In genomic region chr5:39414429-39414828, GRCh38 we compare ENCODE assay signal across 19 cellular contexts. TPM values are rescaled to one million over a fixed set of nuclear protein-coding genes. Genes with fewer than 3 reads are reported as not detected.
A peak's percentile ranks its signal among the peaks of the same experiment; 100 is the strongest.
DNase-seq lines count a peak whose midpoint lies in the region; ATAC-seq and TF ChIP-seq lines count a peak whose summit lies in the region.
"Had no signal": no experiment of that assay in that cellular context is flagged by ENCODE, and none has a peak within 500 bp of the region (broad histone marks: within the 10 kb centered on the region; RNA-seq: fewer than 3 reads in every experiment).

No MANE protein-coding gene starts in this region.

- peaks cover 15% of the 10 kb centered on the region for H3K4me1 Mint-ChIP-seq in MCF 10A (ENCODE audit: insufficient read depth, unreplicated experiment)
- H3K4me1 Mint-ChIP-seq: CD4-positive, CD25-positive, alpha-beta regulatory T cell; CD8-positive, alpha-beta memory T cell had no signal

- no peaks in the 10 kb centered on the region for H3K36me3 Mint-ChIP-seq in MCF 10A (ENCODE audit: insufficient read depth, unreplicated experiment)
- H3K36me3 Mint-ChIP-seq: CD4-positive, CD25-positive, alpha-beta regulatory T cell; CD8-positive, alpha-beta memory T cell had no signal

- H3K18ac ChIP-seq in mesenchymal stem cell (ENCODE audit: low read depth in 1 of 2, low read length in 2 of 2), result no peak overlapping the region

- H3K23ac ChIP-seq in mesenchymal stem cell (ENCODE audit: low read length in 2 of 2), result no peak overlapping the region

- no peak overlapping the region for H3K27ac Mint-ChIP-seq in MCF 10A (ENCODE audit: low read depth, unreplicated experiment)
- H3K27ac Mint-ChIP-seq: CD4-positive, CD25-positive, alpha-beta regulatory T cell; CD8-positive, alpha-beta memory T cell; H9 had no signal

- peak overlapping the region; percentile 20 for H3K9ac ChIP-seq in mesenchymal stem cell (ENCODE audit: low read length)

- H3K4ac ChIP-seq in mesenchymal stem cell (ENCODE audit: low read depth in 1 of 2, low read length in 2 of 2), result no peak overlapping the region

- no peak overlapping the region for H2BK12ac ChIP-seq in mesenchymal stem cell (ENCODE audit: low read length in 2 of 2)

- H3K36me3 ChIP-seq in breast epithelium, result no peaks in the 10 kb centered on the region
- peaks cover 0 to 5% of the 10 kb centered on the region in 2 donors for H3K36me3 ChIP-seq in adrenal gland (replicated peaks in 1 of 2)
- peaks cover 3 to 78% of the 10 kb centered on the region in 2 experiments for H3K36me3 ChIP-seq in mesenchymal stem cell (ENCODE audit: control insufficient read depth in 1 of 2, insufficient read depth in 2 of 2, low read depth in 1 of 2, low read length in 2 of 2)
- no peaks in the 10 kb centered on the region for H3K36me3 ChIP-seq in vagina
- H3K36me3 ChIP-seq: BE2C had no signal

- TF ChIP-seq CTCF in breast epithelium (IDR thresholded peaks at IDR 0.05), result no peak
- no peak for TF ChIP-seq CTCF in MCF 10A (IDR thresholded peaks at IDR 0.05; ENCODE audit: unreplicated experiment)
- no peak for TF ChIP-seq CTCF in adrenal gland (IDR thresholded peaks at IDR 0.05)
- TF ChIP-seq CTCF in vagina (IDR thresholded peaks at IDR 0.05), result no peak

- H3K79me1 ChIP-seq in mesenchymal stem cell (replicated peaks; ENCODE audit: low read length, poor library complexity, severe bottlenecking), result no peaks in the 10 kb centered on the region

- H3K4me3 ChIP-seq in breast epithelium (no peak overlapping the region), adrenal gland (no peak overlapping the region), mesenchymal stem cell (ENCODE audit: insufficient read depth in 1 of 2, low read depth in 1 of 2, low read length in 2 of 2) (peak overlapping the region in 1 of 2 experiments; percentile 4), vagina (no peak overlapping the region)
- H3K4me3 ChIP-seq: K562 had no signal

- ATAC-seq in GM21526 (IDR thresholded peaks at IDR 0.05; ENCODE audit: low FRiP score, unreplicated experiment) (no peak), HG02970 (IDR thresholded peaks at IDR 0.05; ENCODE audit: low FRiP score, unreplicated experiment) (no peak)
- ATAC-seq: K562 had no signal

- H3K27me3 ChIP-seq in breast epithelium (no peaks in the 10 kb centered on the region), adrenal gland (no peaks in the 10 kb centered on the region), mesenchymal stem cell (ENCODE audit: control insufficient read depth in 1 of 2, insufficient read depth in 1 of 2, low read length in 2 of 2) (no peaks in the 10 kb centered on the region), vagina (no peaks in the 10 kb centered on the region)
- H3K27me3 ChIP-seq: BE2C had no signal

- TF ChIP-seq POLR2A in breast epithelium (IDR thresholded peaks at IDR 0.05) (no peak), adrenal gland (IDR thresholded peaks at IDR 0.05) (no peak), vagina (IDR thresholded peaks at IDR 0.05) (no peak)

- intact Hi-C loops in breast epithelium (cut with DNase I; ENCODE audit: low total_unique reads) (no loop called here), MCF 10A (cut with micrococcal nuclease) (no loop called here), adrenal gland (cut with DNase I) (no loop called here), vagina (cut with DNase I) (no loop called here)

- H3K14ac ChIP-seq in mesenchymal stem cell (ENCODE audit: low read length in 2 of 2), result no peak overlapping the region

- no peak overlapping the region for H4K91ac ChIP-seq in mesenchymal stem cell (ENCODE audit: low read length)

- H3K9me3 Mint-ChIP-seq in MCF 10A (ENCODE audit: unreplicated experiment), result no peaks in the 10 kb centered on the region
- H3K9me3 Mint-ChIP-seq: CD8-positive, alpha-beta memory T cell; H9 had no signal

- no peak overlapping the region for H2AFZ ChIP-seq in mesenchymal stem cell (ENCODE audit: low read depth, low read length)

- BruUV-seq in MCF 10A (replicated peaks; lab: Mats Ljungman, UMichigan), result no TSS peak

- H4K8ac ChIP-seq in mesenchymal stem cell (ENCODE audit: low read length), result no peak overlapping the region

- H2BK15ac ChIP-seq in mesenchymal stem cell (ENCODE audit: low read depth, poor library complexity, severe bottlenecking), result no peak overlapping the region

- H3K9me3 ChIP-seq in breast epithelium, result no peaks in the 10 kb centered on the region
- H3K9me3 ChIP-seq in adrenal gland (replicated peaks in 1 of 3), result no peaks in the 10 kb centered on the region
- H3K9me3 ChIP-seq in mesenchymal stem cell (ENCODE audit: control insufficient read depth, low read length), result no peaks in the 10 kb centered on the region
- H3K9me3 ChIP-seq in vagina, result no peaks in the 10 kb centered on the region
- H3K9me3 ChIP-seq: BE2C had no signal

- POLR2A ChIA-PET in MCF 10A (lab: Yijun Ruan, JAX), result no interaction called here

- no peak overlapping the region for H2BK120ac ChIP-seq in mesenchymal stem cell (ENCODE audit: low read depth, low read length)

- no peak overlapping the region for H2AK5ac ChIP-seq in mesenchymal stem cell (ENCODE audit: low read length, severe bottlenecking)

- DNase-seq in breast epithelium (ENCODE audit: low spot score in 2 of 2) (no peak), MCF 10A (ENCODE audit: unreplicated experiment) (no peak), adrenal gland (no peak), mesenchymal stem cell (no peak), vagina (ENCODE audit: extremely low spot score in 2 of 2) (no peak), NOMO-1 treated with dmso at 0.1 percent for 144 hours (lab: John Stamatoyannopoulos, UW; ENCODE audit: unreplicated experiment) (no peak)
- DNase-seq: 8988T; BE2C; C1 segment of cervical spinal cord; CD4-positive, CD25-positive, alpha-beta regulatory T cell; CD8-positive, alpha-beta memory T cell; COR-L47; GOT3; H9 had no signal

- H3K4me1 ChIP-seq in breast epithelium (peaks cover 0 to 29% of the 10 kb centered on the region in 2 donors), adrenal gland (replicated peaks in 1 of 2) (peaks cover 81 to 99% of the 10 kb centered on the region in 2 donors), mesenchymal stem cell (ENCODE audit: control insufficient read depth, insufficient read depth, low read depth, low read length) (no peaks in the 10 kb centered on the region), vagina (peaks cover 72% of the 10 kb centered on the region)
- H3K4me1 ChIP-seq: BE2C had no signal

- H3K27ac ChIP-seq in breast epithelium (peak overlapping the region; percentile 7 to 37), adrenal gland (peak overlapping the region in 3 of 5 donors; percentile 59 to 80 (median 62)), mesenchymal stem cell (ENCODE audit: low read length, poor library complexity, severe bottlenecking) (no peak overlapping the region), vagina (peak overlapping the region; percentile 0)

- no peak overlapping the region for H3K4me2 ChIP-seq in mesenchymal stem cell (ENCODE audit: low read length, poor library complexity, severe bottlenecking)

- no peaks in the 10 kb centered on the region for H3K27me3 Mint-ChIP-seq in MCF 10A (ENCODE audit: insufficient read depth, unreplicated experiment)

- CTCF ChIA-PET in MCF 10A (lab: Yijun Ruan, JAX), result interaction anchor here (0.9 kb wide), 1 partner anchor 38 kb away, joined by 7 read pairs; no protein-coding TSS in a partner anchor

- H2BK5ac ChIP-seq in mesenchymal stem cell (ENCODE audit: low read depth, low read length, poor library complexity, severe bottlenecking), result no peak overlapping the region

- no peak overlapping the region for H3K4me3 Mint-ChIP-seq in MCF 10A (ENCODE audit: unreplicated experiment)
- H3K4me3 Mint-ChIP-seq: CD4-positive, CD25-positive, alpha-beta regulatory T cell; CD8-positive, alpha-beta memory T cell; H9 had no signal

RNA-seq across cellular contexts. Expression of gene DAB2, which starts 10.4 kb away (rescaled TPM):
- total RNA-seq in breast epithelium (100 to 1,000 TPM; 112 to 240 (median 119) TPM), MCF 10A (2022) (0.68 and 2.1 TPM in 2 replicates), adrenal gland (100 to 1,000 TPM in 7 of 8 donors, 10 to 100 TPM in 1; 96.1 to 418 (median 224) TPM), vagina (60.4 TPM)
- polyA plus RNA-seq in adrenal gland, result 100 to 1,000 TPM; 111 to 200 (median 119) TPM
- 87.8 TPM for polyA plus RNA-seq in mesenchymal stem cell (2013, experiment 1 of 2)
- 86.6 TPM for polyA plus RNA-seq in mesenchymal stem cell (2013, experiment 2 of 2)
- polyA plus RNA-seq: CD4-positive, CD25-positive, alpha-beta regulatory T cell had no signal

RNA-seq across cellular contexts. Expression of gene C9, which starts 50.1 kb away (rescaled TPM):
- total RNA-seq in breast epithelium, result 1 to 10 TPM in 1 of 3 donors, not detected in 2; 1.8 TPM
- total RNA-seq in MCF 10A (2022), result not detected in 2 replicates
- under 1 TPM in 4 of 8 donors, not detected in 4; 0.16 to 0.54 (median 0.34) TPM for total RNA-seq in adrenal gland
- polyA plus RNA-seq in adrenal gland, result under 1 TPM; 0.07 to 0.53 (median 0.40) TPM
- not detected for polyA plus RNA-seq in mesenchymal stem cell (2013, experiment 1 of 2)
- polyA plus RNA-seq in mesenchymal stem cell (2013, experiment 2 of 2), result not detected
- not detected for total RNA-seq in vagina
- total RNA-seq: A673; CD4-positive, CD25-positive, alpha-beta regulatory T cell; CD8-positive, alpha-beta memory T cell; H9; HT-29 had no signal
- polyA plus RNA-seq: CD4-positive, CD25-positive, alpha-beta regulatory T cell; CD8-positive, alpha-beta memory T cell had no signal

Comparison
In these comparisons a context has a peak if more than half of its experiments do, and no peak if none do; other contexts are left out.
1. RNA of gene DAB2, which starts 10.4 kb away (total RNA-seq): 96.1 to 418 TPM in adrenal gland, 112 to 240 TPM in breast epithelium and 60.4 TPM in vagina (single experiment); 0.68 to 2.1 TPM in MCF 10A; every median in the first group is over 10 times any median in the second.